In genomic region chr11:955154-956049, GRCh38 we compare ENCODE assay signal across 1 cellular context.
TF ChIP-seq lines count a peak whose summit lies in the region.

No MANE protein-coding gene starts in this region.

TF ChIP-seq in liver, 16 proteins besides CTCF, POLR2A, EP300 and RAD21 (continued from another document):
- peak; percentile 63 for TF ChIP-seq REST (IDR thresholded peaks at IDR 0.05)
- no peak for TF ChIP-seq NR2F2 (IDR thresholded peaks at IDR 0.05)
